Comparison of ENCODE assay signal across 5 cellular contexts in the genomic region with DNA sequence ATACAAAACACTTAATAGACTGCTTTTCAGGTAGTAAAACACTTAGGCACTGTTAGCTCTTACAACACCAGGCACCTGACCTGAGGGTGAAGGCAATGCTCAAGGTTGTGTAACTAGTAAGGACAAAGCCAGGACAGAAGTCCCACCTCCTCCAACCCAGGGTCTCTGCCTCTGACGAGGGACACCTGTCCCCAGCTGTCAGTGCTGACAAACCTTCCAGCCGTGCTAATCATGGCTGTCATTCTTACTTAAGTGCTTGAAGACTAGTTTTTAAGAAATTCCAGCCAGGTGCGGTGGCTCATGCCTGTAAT.
"Had no signal": no experiment of that assay in that cellular context is flagged by ENCODE, and none has a peak within 500 bp of the region (broad histone marks: within the 10 kb centered on the region; RNA-seq: fewer than 3 reads in every experiment).

No MANE protein-coding gene starts in this region.

- DNase-seq: ovary, stomach had no signal

- H3K4me3 ChIP-seq: cardiac muscle cell, esophagus muscularis mucosa, heart right ventricle, ovary, stomach had no signal

- H3K27ac ChIP-seq: cardiac muscle cell, esophagus muscularis mucosa, heart right ventricle, ovary, stomach had no signal

- H3K36me3 ChIP-seq: cardiac muscle cell, esophagus muscularis mucosa, heart right ventricle, ovary, stomach had no signal

- H3K27me3 ChIP-seq: cardiac muscle cell, esophagus muscularis mucosa, ovary, stomach had no signal

- H3K9me3 ChIP-seq: esophagus muscularis mucosa, heart right ventricle, ovary, stomach had no signal

- H3K4me1 ChIP-seq: esophagus muscularis mucosa had no signal
